23 cellular contexts compared by ENCODE assay signal in the genomic region with DNA sequence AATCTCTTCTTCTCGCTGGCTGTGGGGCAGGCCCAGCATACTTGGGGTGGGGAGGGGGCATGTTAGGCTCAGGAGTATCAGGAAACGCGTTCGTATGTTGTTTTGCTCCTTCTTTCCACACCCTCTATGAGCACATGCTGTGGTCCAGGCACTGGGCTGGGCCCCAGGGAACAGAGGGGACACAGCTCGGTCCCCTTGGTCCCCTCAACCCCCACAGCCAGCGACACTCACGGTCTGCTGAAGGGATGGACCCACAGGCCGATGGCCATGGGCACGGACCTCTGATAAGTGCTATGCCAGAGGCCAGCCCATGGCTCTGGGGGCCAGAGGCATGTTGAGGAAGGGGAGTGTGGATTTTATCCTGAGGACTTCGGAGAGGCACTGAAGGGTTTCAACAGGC. TPM values are rescaled to one million over a fixed set of nuclear protein-coding genes. Genes with fewer than 3 reads are reported as not detected.
"Had no signal": no experiment of that assay in that cellular context is flagged by ENCODE, and none has a peak within 500 bp of the region (broad histone marks: within the 10 kb centered on the region; RNA-seq: fewer than 3 reads in every experiment).

No MANE protein-coding gene starts in this region.

- DNase-seq: central memory CD4-positive, alpha-beta T cell; colonic mucosa; effector CD8-positive, alpha-beta T cell; endodermal cell; foreskin fibroblast; gastrocnemius medialis; kidney; natural killer cell; psoas muscle; right cardiac atrium; small intestine; stimulated activated CD4-positive, alpha-beta T cell treated with anti-CD3 and anti-CD28 coated beads, Interleukin-15, amount 100 ng/mL, for 24 hours; stimulated activated CD4-positive, alpha-beta T cell treated with anti-CD3 and anti-CD28 coated beads, Interleukin-4, amount 100 ng/mL, for 1 hour; stimulated activated CD8-positive, alpha-beta memory T cell treated with anti-CD3 and anti-CD28 coated beads, Interleukin-4, amount 100 ng/mL, for 48 hours; stimulated activated naive CD4-positive, alpha-beta T cell treated with Interleukin-2 at 50 U/mL for 16 hours; substantia nigra had no signal

- H3K4me3 ChIP-seq: colonic mucosa, gastrocnemius medialis, psoas muscle, thoracic aorta, tibial nerve, upper lobe of left lung had no signal

- H3K27me3 ChIP-seq: colonic mucosa, upper lobe of left lung had no signal

- H3K36me3 ChIP-seq: colonic mucosa, gastrocnemius medialis, thoracic aorta, tibial nerve had no signal

- H3K27ac ChIP-seq: colonic mucosa, epithelial cell of prostate, psoas muscle, thoracic aorta, tibial nerve had no signal

- H3K4me1 ChIP-seq: colonic mucosa, gastrocnemius medialis, psoas muscle had no signal

- H3K9me3 ChIP-seq: colonic mucosa, thoracic aorta had no signal

- ATAC-seq: esophagus mucosa, gastrocnemius medialis, left lobe of liver, natural killer cell, psoas muscle, right cardiac atrium had no signal

RNA-seq across cellular contexts. Expression of gene PPP4R4, which starts 57.4 kb away (rescaled TPM):
- total RNA-seq: osteocyte had no signal
